ENCODE assay signal across 8 cellular contexts in genomic region chr17:42460371-42460770, GRCh38. TPM values are rescaled to one million over a fixed set of nuclear protein-coding genes. Genes with fewer than 3 reads are reported as not detected.
DNase-seq lines count a peak whose midpoint lies in the region; TF ChIP-seq lines count a peak whose summit lies in the region.

No MANE protein-coding gene starts in this region.

- peak overlapping the region in 1 of 2 donors; percentile 97 for H3K27ac ChIP-seq in coronary artery
- no peak overlapping the region for H3K27ac ChIP-seq in neural progenitor cell
- H3K27ac ChIP-seq in prostate gland: peak overlapping the region in 1 of 2 donors; percentile 98

- peak overlapping the region; percentile 97 for H3K4me3 Mint-ChIP-seq in neural progenitor cell

- no peak for TF ChIP-seq POLR2A in prostate gland (IDR thresholded peaks at IDR 0.05)

- H3K4me2 ChIP-seq in neural progenitor cell: peak overlapping the region; percentile 80

- peaks cover 24% of the 10 kb centered on the region for H3K4me1 Mint-ChIP-seq in neural progenitor cell

- H3K4me1 ChIP-seq in BE2C: no peaks in the 10 kb centered on the region; the same call in 1 of the 2 replicates
- H3K4me1 ChIP-seq in neural progenitor cell: peaks cover 8% of the 10 kb centered on the region
- no peaks in the 10 kb centered on the region for H3K4me1 ChIP-seq in prostate gland (replicated peaks)

- H3K9ac ChIP-seq in neural progenitor cell: no peak overlapping the region

- WGBS in prostate gland: 89% methylated on average over 1 of the region's 1 CpG

- no peaks in the 10 kb centered on the region for H3K9me3 Mint-ChIP-seq in neural progenitor cell

- H3F3A ChIP-seq in neural progenitor cell (ENCODE audit: low read depth): peaks cover 26% of the 10 kb centered on the region

- TF ChIP-seq CTCF in BE2C (IDR thresholded peaks at IDR 0.05; ENCODE audit: low read depth, low read length): no peak
- TF ChIP-seq CTCF in coronary artery (IDR thresholded peaks at IDR 0.05): no peak
- TF ChIP-seq CTCF in neural progenitor cell (IDR thresholded peaks at IDR 0.05): no peak
- no peak for TF ChIP-seq CTCF in prostate gland (IDR thresholded peaks at IDR 0.05)

- peaks cover 2% of the 10 kb centered on the region for H3K27me3 Mint-ChIP-seq in neural progenitor cell (ENCODE audit: insufficient read depth, low read depth)

- H4K20me1 ChIP-seq in neural progenitor cell (ENCODE audit: low read depth): peaks cover 17% of the 10 kb centered on the region

- intact Hi-C loops in prostate gland (cut with DNase I): no loop called here

- peak overlapping the region; percentile 23 for H3K27ac Mint-ChIP-seq in neural progenitor cell

- H3K27me3 ChIP-seq in BE2C (no peaks in the 10 kb centered on the region), neural progenitor cell (no peaks in the 10 kb centered on the region), prostate gland (replicated peaks; ENCODE audit: insufficient read depth) (no peaks in the 10 kb centered on the region)

- H2AFZ ChIP-seq in neural progenitor cell (replicated peaks): no peak overlapping the region

- peaks cover 19% of the 10 kb centered on the region for H3K79me2 ChIP-seq in neural progenitor cell (ENCODE audit: low read depth)

- DNase-seq in BE2C (no peak), LHCN-M2 (ENCODE audit: low read depth) (peak; percentile 42), coronary artery (ENCODE audit: low spot score) (no peak), neural progenitor cell (ENCODE audit: low spot score) (no peak), NCI-H187 treated with DMSO at 0.1 percent for 48 hours (lab: John Stamatoyannopoulos, UW) (no peak), prostate gland (ENCODE audit: low spot score) (no peak), NCI-H446 (lab: John Stamatoyannopoulos, UW) (no peak), NCI-H2227 treated with DMSO at 0.1 percent for 48 hours (lab: John Stamatoyannopoulos, UW) (no peak)

- H3K36me3 ChIP-seq in BE2C (peaks cover 32% of the 10 kb centered on the region), neural progenitor cell (no peaks in the 10 kb centered on the region), prostate gland (no peaks in the 10 kb centered on the region)

- H3K9me3 ChIP-seq in BE2C: no peaks in the 10 kb centered on the region
- no peaks in the 10 kb centered on the region for H3K9me3 ChIP-seq in neural progenitor cell (ENCODE audit: low read depth)
- H3K9me3 ChIP-seq in prostate gland: no peaks in the 10 kb centered on the region

- peak overlapping the region; percentile 80 for H3K4me3 ChIP-seq in BE2C (ENCODE audit: low read depth, low read length)
- peak overlapping the region; percentile 90 for H3K4me3 ChIP-seq in coronary artery
- H3K4me3 ChIP-seq in neural progenitor cell: no peak overlapping the region
- peak overlapping the region in 1 of 2 donors; percentile 61 for H3K4me3 ChIP-seq in prostate gland

- peaks cover 5% of the 10 kb centered on the region for H3K36me3 Mint-ChIP-seq in neural progenitor cell

RNA-seq across cellular contexts. Expression of gene ATP6V0A1, which starts 1.7 kb away (rescaled TPM):
- 151 TPM for polyA plus RNA-seq in BE2C (2012; ENCODE audit: insufficient read depth, insufficient read length, low read depth)
- 38.2 and 43.8 TPM in 2 replicates for total RNA-seq in LHCN-M2 (2014; rRNA removed)
- 37.6 TPM for polyA plus RNA-seq in LHCN-M2 (2012)
- total RNA-seq in neural progenitor cell (ENCODE audit: low replicate concordance): 30.9 and 40.4 TPM in 2 replicates
- total RNA-seq in prostate gland: 10 to 100 TPM; 78.0 to 80.3 TPM

RNA-seq across cellular contexts. Expression of gene CAVIN1, which starts 37.3 kb away (rescaled TPM):
- 0.34 TPM for polyA plus RNA-seq in BE2C (2012; ENCODE audit: insufficient read depth, insufficient read length, low read depth)
- total RNA-seq in LHCN-M2 (2014; rRNA removed) (308 and 325 TPM in 2 replicates), neural progenitor cell (ENCODE audit: low replicate concordance) (5.5 and 14.0 TPM in 2 replicates), prostate gland (100 to 1,000 TPM; 214 to 220 TPM)
- polyA plus RNA-seq in LHCN-M2 (2012): 454 TPM

Comparison
In these comparisons a context has a peak if more than half of its experiments do, and no peak if none do; other contexts are left out.
1. RNA of gene CAVIN1, which starts 37.3 kb away (total RNA-seq): 308 to 325 TPM in LHCN-M2 and 214 to 220 TPM in prostate gland; 5.5 to 14.0 TPM in neural progenitor cell; every median in the first group is over 10 times any median in the second.